Comparison of ENCODE assay signal across 1 cellular context in the genomic region with DNA sequence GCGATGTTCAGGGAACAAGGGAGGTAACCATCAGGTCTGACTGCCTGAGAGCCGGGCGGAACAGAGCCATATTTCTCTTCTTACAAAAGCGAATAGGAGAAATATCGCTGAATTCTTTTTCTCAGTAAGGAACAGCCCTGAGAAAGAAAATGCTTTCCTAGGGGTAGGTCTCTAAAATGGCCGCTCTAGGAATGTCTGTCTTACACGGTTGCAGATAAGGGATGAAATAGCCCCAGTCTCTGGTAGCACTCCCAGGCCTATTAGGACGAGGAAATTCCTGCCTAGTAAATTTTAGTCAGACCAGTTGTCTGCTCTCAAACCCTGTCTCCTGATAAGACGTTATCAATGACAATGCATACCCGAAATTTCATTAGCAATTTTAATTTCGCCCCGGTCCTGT. TPM values are rescaled to one million over a fixed set of nuclear protein-coding genes. Genes with fewer than 3 reads are reported as not detected.
"Had no signal": no experiment of that assay in that cellular context is flagged by ENCODE, and none has a peak within 500 bp of the region (broad histone marks: within the 10 kb centered on the region; RNA-seq: fewer than 3 reads in every experiment).

No MANE protein-coding gene starts in this region.

RNA-seq across cellular contexts. Expression of a gene that starts 47.2 kb away (rescaled TPM):
- total RNA-seq: naive thymus-derived CD8-positive, alpha-beta T cell had no signal
- polyA plus RNA-seq: naive thymus-derived CD8-positive, alpha-beta T cell had no signal
